8 cellular contexts compared by ENCODE assay signal in genomic region chr5:180352116-180352975, GRCh38. TPM values are rescaled to one million over a fixed set of nuclear protein-coding genes. Genes with fewer than 3 reads are reported as not detected.
DNase-seq lines count a peak whose midpoint lies in the region; ATAC-seq and TF ChIP-seq lines count a peak whose summit lies in the region.

No MANE protein-coding gene starts in this region.

- TF ChIP-seq POLR2A in lower leg skin (IDR thresholded peaks at IDR 0.05) (no peak), transverse colon (IDR thresholded peaks at IDR 0.05) (no peak)

- CTCF ChIA-PET in AG04449 (lab: Yijun Ruan, JAX) = interaction anchor here (0.9 to 3.7 kb wide), 4 partner anchors 9 to 119 kb away, joined by 3 to 17 read pairs (median 8); no protein-coding TSS in a partner anchor

- H3K9me3 ChIP-seq in transverse colon = no peaks in the 10 kb centered on the region

- POLR2A ChIA-PET in AG04449 (lab: Yijun Ruan, JAX) = interaction anchor here (1.0 to 1.5 kb wide), 3 partner anchors 10 to 21 kb away, joined by 3 to 5 read pairs (median 4); no protein-coding TSS in a partner anchor

- in situ Hi-C loops in transverse colon (cut with MboI; ENCODE audit: low pct_ligation_motif_present in 1 of 4, low pct_unique_long_range_greater_than_20kb in 1 of 4, low sequenced_read_pairs in 3 of 4) = no loop called here

- H3K4me3 ChIP-seq in AG04449 (ENCODE audit: low read depth, low read length) = peak overlapping the region; percentile 68
- peak overlapping the region; percentile 41 for H3K4me3 ChIP-seq in lower leg skin (ENCODE audit: low read depth, poor library complexity, severe bottlenecking)
- peak overlapping the region; percentile 46 to 58 (median 52) for H3K4me3 ChIP-seq in transverse colon

- WGBS in lower leg skin, 2 donors = 18 to 19% methylated on average over 35 to 56 of the region's 89 CpGs
- 12% methylated on average over 65 of the region's 89 CpGs; no CpG with 5 or more reads in 1 of the 2 donors for WGBS in transverse colon (ENCODE audit: low coverage in 1 of 2), 2 donors

- TF ChIP-seq EP300 in transverse colon (IDR thresholded peaks at IDR 0.05; ENCODE audit: low read depth) = no peak

- H3K4me1 ChIP-seq in transverse colon = peaks cover 8 to 22% (median 16%) of the 10 kb centered on the region in 4 donors

- H3K27me3 ChIP-seq in transverse colon = peaks cover 58% of the 10 kb centered on the region

- ATAC-seq in HG02588 (IDR thresholded peaks at IDR 0.05; ENCODE audit: unreplicated experiment) (peak; percentile 21), GM21515 (IDR thresholded peaks at IDR 0.05; ENCODE audit: unreplicated experiment) (no peak), HG03565 (IDR thresholded peaks at IDR 0.05; ENCODE audit: unreplicated experiment) (no peak)

- DNase-seq in AG04449 (ENCODE audit: low read depth, low spot score) (no peak), caudate nucleus (lab: John Stamatoyannopoulos, UW) (peak in 10 of 61 donors; percentile 17 to 61 (median 38)), lower leg skin (ENCODE audit: low spot score in 2 of 2) (no peak), transverse colon (no peak), COLO668 (lab: John Stamatoyannopoulos, UW; ENCODE audit: unreplicated experiment) (no peak)

- intact Hi-C loops in lower leg skin (cut with DNase I; ENCODE audit: low total_unique reads) (no loop called here), transverse colon (cut with DNase I; ENCODE audit: low total_unique reads) (no loop called here)

- peak overlapping the region; percentile 20 for H3K27ac ChIP-seq in caudate nucleus (ENCODE audit: low read depth, low read length)
- peak overlapping the region; percentile 53 to 80 (median 76) for H3K27ac ChIP-seq in transverse colon

- peak; percentile 16 for TF ChIP-seq CTCF in AG04449 (IDR thresholded peaks at IDR 0.05; ENCODE audit: insufficient read depth, low read length, missing control alignments)
- no peak for TF ChIP-seq CTCF in lower leg skin (IDR thresholded peaks at IDR 0.05)
- TF ChIP-seq CTCF in transverse colon (IDR thresholded peaks at IDR 0.05) = no peak

- no peaks in the 10 kb centered on the region for H3K36me3 ChIP-seq in transverse colon

RNA-seq across cellular contexts. Expression of gene GFPT2, which starts 0.8 kb away (rescaled TPM):
- total RNA-seq in lower leg skin = 1 to 10 TPM; 2.5 to 8.4 (median 3.8) TPM
- total RNA-seq in transverse colon = 10 to 100 TPM in 2 of 4 donors, 1 to 10 TPM in 2; 5.9 to 47.4 (median 11.2) TPM
